8 cellular contexts compared by ENCODE assay signal in genomic region chr6:35327349-35328027, GRCh38. TPM values are rescaled to one million over a fixed set of nuclear protein-coding genes. Genes with fewer than 3 reads are reported as not detected.
DNase-seq lines count a peak whose midpoint lies in the region; ATAC-seq and TF ChIP-seq lines count a peak whose summit lies in the region.

No MANE protein-coding gene starts in this region.

- H3K9me3 ChIP-seq in right cardiac atrium (ENCODE audit: control insufficient read depth, low read length), result no peaks in the 10 kb centered on the region

- H3K4me3 ChIP-seq in right cardiac atrium (ENCODE audit: low read length), result no peak overlapping the region

- intact Hi-C loops in right cardiac atrium (cut with DNase I), result no loop called here

- peaks cover 21% of the 10 kb centered on the region for H3K4me1 Mint-ChIP-seq in T-helper 1 cell treated with Interleukin-12 subunit alpha and Interleukin-12 subunit beta and Interleukin-4 antibody, amounts not matched to agents 30 μg/mL and 1 μg/mL, for 36 hours (ENCODE audit: low read depth)

- peaks cover 26% of the 10 kb centered on the region for H3K36me3 Mint-ChIP-seq in T-helper 1 cell treated with Interleukin-12 subunit alpha and Interleukin-12 subunit beta and Interleukin-4 antibody, amounts not matched to agents 30 μg/mL and 1 μg/mL, for 36 hours (ENCODE audit: low read depth)

- peak; percentile 80 to 83 for ATAC-seq in right cardiac atrium

- H3K27ac ChIP-seq in right cardiac atrium (ENCODE audit: low read length), result no peak overlapping the region

- DNase-seq in SIG-M5 treated with dmso at 0.1 percent for 504 hours (lab: John Stamatoyannopoulos, UW; ENCODE audit: unreplicated experiment) (peak; percentile 48), SIG-M5 (lab: John Stamatoyannopoulos, UW) (no peak), right cardiac atrium (peak; percentile 46 to 81 (median 81)), cortex of kidney (lab: John Stamatoyannopoulos, UW) (no peak)
- DNase-seq in activated naive CD8-positive, alpha-beta T cell treated with anti-CD3 and anti-CD28 coated beads, Interleukin-2, amount 50 U/mL, for 16 hours (ENCODE audit: low read depth, low spot score), result peak; percentile 40
- DNase-seq in stimulated activated CD4-positive, alpha-beta T cell treated with anti-CD3 and anti-CD28 coated beads, Interleukin-15, amount 100 ng/mL, for 1 hour (ENCODE audit: low read depth in 1 of 2, low spot score in 1 of 2), result peak; percentile 48 to 59

- H3K9me3 Mint-ChIP-seq in T-helper 1 cell treated with Interleukin-12 subunit alpha and Interleukin-12 subunit beta and Interleukin-4 antibody, amounts not matched to agents 30 μg/mL and 1 μg/mL, for 36 hours, result no peaks in the 10 kb centered on the region

- peak overlapping the region; percentile 70 for H3K27ac Mint-ChIP-seq in T-helper 1 cell treated with Interleukin-12 subunit alpha and Interleukin-12 subunit beta and Interleukin-4 antibody, amounts not matched to agents 30 μg/mL and 1 μg/mL, for 36 hours

- 28% methylated on average over 7 of the region's 7 CpGs for WGBS in right cardiac atrium

- H3K27me3 Mint-ChIP-seq in T-helper 1 cell treated with Interleukin-12 subunit alpha and Interleukin-12 subunit beta and Interleukin-4 antibody, amounts not matched to agents 30 μg/mL and 1 μg/mL, for 36 hours (ENCODE audit: low read depth), result no peaks in the 10 kb centered on the region

- H3K4me1 ChIP-seq in right cardiac atrium (ENCODE audit: control insufficient read depth, insufficient read depth, low read length), result no peaks in the 10 kb centered on the region

- TF ChIP-seq CTCF in LNCAP (IDR thresholded peaks at IDR 0.05), result peak; percentile 24; the same call in 1 of the 2 replicates

- H3K27me3 ChIP-seq in right cardiac atrium (ENCODE audit: control insufficient read depth, insufficient read depth), result no peaks in the 10 kb centered on the region

- H3K4me3 Mint-ChIP-seq in T-helper 1 cell treated with Interleukin-12 subunit alpha and Interleukin-12 subunit beta and Interleukin-4 antibody, amounts not matched to agents 30 μg/mL and 1 μg/mL, for 36 hours, result no peak overlapping the region

RNA-seq across cellular contexts. Expression of gene PPARD, which starts 14.9 kb away (rescaled TPM):
- total RNA-seq in right cardiac atrium, result 10 to 100 TPM; 20.5 to 22.6 (median 21.3) TPM
- 21.2 TPM for polyA plus RNA-seq in right cardiac atrium

RNA-seq across cellular contexts. Expression of gene DEF6, which starts 29.9 kb away (rescaled TPM):
- total RNA-seq in right cardiac atrium, result 1 to 10 TPM; 2.2 to 3.6 (median 2.7) TPM
- polyA plus RNA-seq in right cardiac atrium, result 1.3 TPM

Comparison
In these comparisons a context has a peak if more than half of its experiments do, and no peak if none do; other contexts are left out.
1. DNase-seq: peak in SIG-M5 treated with dmso at 0.1 percent for 504 hours (single experiment), activated naive CD8-positive, alpha-beta T cell treated with anti-CD3 and anti-CD28 coated beads, Interleukin-2, amount 50 U/mL, for 16 hours (single experiment), right cardiac atrium (3 of 3) and stimulated activated CD4-positive, alpha-beta T cell treated with anti-CD3 and anti-CD28 coated beads, Interleukin-15, amount 100 ng/mL, for 1 hour (2 of 2); none in SIG-M5 (single experiment) and cortex of kidney (single experiment).